Comparison of ENCODE assay signal across 13 cellular contexts in genomic region chr1:181208076-181208475, GRCh38.
"Had no signal": no experiment of that assay in that cellular context is flagged by ENCODE, and none has a peak within 500 bp of the region (broad histone marks: within the 10 kb centered on the region; RNA-seq: fewer than 3 reads in every experiment).

No MANE protein-coding gene starts in this region.

- H3K27ac Mint-ChIP-seq: activated naive CD4-positive, alpha-beta T cell treated with anti-CD3 and anti-CD28 coated beads, Interleukin-2, amount 50 U/mL, for 24 hours; activated T-helper 2 cell treated with anti-CD3 and anti-CD28 coated beads, Interferon-gamma antibody, Interleukin-2, Interleukin-4, amounts not matched to agents 10 μg/mL and 5 μg/mL and 100 μg/mL, durations not matched to agents 14 hours and 24 hours and 36 hours had no signal

- H3K4me3 Mint-ChIP-seq: activated naive CD4-positive, alpha-beta T cell treated with anti-CD3 and anti-CD28 coated beads, Interleukin-2, amount 50 U/mL, for 24 hours; neural crest cell had no signal

- H3K36me3 ChIP-seq: colonic mucosa, ovary, thoracic aorta, upper lobe of right lung had no signal

- H3K4me3 ChIP-seq: colonic mucosa, ovary, thoracic aorta, upper lobe of right lung had no signal

- H3K27me3 ChIP-seq: colonic mucosa, ovary, upper lobe of right lung had no signal

- H3K27me3 Mint-ChIP-seq: activated naive CD4-positive, alpha-beta T cell treated with anti-CD3 and anti-CD28 coated beads, Interleukin-2, amount 50 U/mL, for 24 hours had no signal

- H3K4me1 Mint-ChIP-seq: activated naive CD4-positive, alpha-beta T cell treated with anti-CD3 and anti-CD28 coated beads, Interleukin-2, amount 50 U/mL, for 24 hours; neural crest cell had no signal

- H3K27ac ChIP-seq: colonic mucosa, foreskin keratinocyte, ovary, thoracic aorta, upper lobe of right lung had no signal

- H3K4me1 ChIP-seq: colonic mucosa, foreskin keratinocyte, upper lobe of right lung had no signal

- H3K9me3 ChIP-seq: colonic mucosa, ovary, thoracic aorta, upper lobe of right lung had no signal

- DNase-seq: activated CD4-positive, CD25-positive, alpha-beta regulatory T cell treated with anti-CD3 and anti-CD28 coated beads, Interleukin-2, amount 50 U/mL, for 72 hours; activated T-cell treated with anti-CD3 and anti-CD28 coated beads, Interleukin-2, amount 50 U/mL, for 1 hour; central memory CD4-positive, alpha-beta T cell; colonic mucosa; foreskin keratinocyte; ovary; stimulated activated CD4-positive, alpha-beta T cell treated with anti-CD3 and anti-CD28 coated beads, Interleukin-1b, Interleukin-23, amount 100 ng/mL, for 48 hours; T-helper 1 cell; upper lobe of right lung had no signal

- H3K9me3 Mint-ChIP-seq: activated naive CD4-positive, alpha-beta T cell treated with anti-CD3 and anti-CD28 coated beads, Interleukin-2, amount 50 U/mL, for 24 hours; activated T-helper 2 cell treated with anti-CD3 and anti-CD28 coated beads, Interferon-gamma antibody, Interleukin-2, Interleukin-4, amounts not matched to agents 10 μg/mL and 5 μg/mL and 100 μg/mL, durations not matched to agents 14 hours and 24 hours and 36 hours; neural crest cell had no signal

- H3K36me3 Mint-ChIP-seq: activated naive CD4-positive, alpha-beta T cell treated with anti-CD3 and anti-CD28 coated beads, Interleukin-2, amount 50 U/mL, for 24 hours had no signal
